In genomic region chr1:78061825-78062523, GRCh38 we compare ENCODE assay signal across 15 cellular contexts. TPM values are rescaled to one million over a fixed set of nuclear protein-coding genes. Genes with fewer than 3 reads are reported as not detected.
A peak's percentile ranks its signal among the peaks of the same experiment; 100 is the strongest.
DNase-seq lines count a peak whose midpoint lies in the region; ATAC-seq and TF ChIP-seq lines count a peak whose summit lies in the region.
"Had no signal": no experiment of that assay in that cellular context is flagged by ENCODE, and none has a peak within 500 bp of the region (broad histone marks: within the 10 kb centered on the region; RNA-seq: fewer than 3 reads in every experiment).

No MANE protein-coding gene starts in this region.

- no peaks in the 10 kb centered on the region for H3K36me3 Mint-ChIP-seq in endothelial cell (ENCODE audit: low read depth, unreplicated experiment)
- H3K36me3 Mint-ChIP-seq in CD4-positive, alpha-beta T cell (ENCODE audit: low read depth) = no peaks in the 10 kb centered on the region
- H3K36me3 Mint-ChIP-seq: stimulated activated effector memory CD8-positive, alpha-beta T cell treated with anti-CD3 and anti-CD28 coated beads, Interleukin-12 subunit alpha, Interleukin-12 subunit beta, amount 100 ng/mL, for 72 hours had no signal

- no peaks in the 10 kb centered on the region for H3K9me3 Mint-ChIP-seq in endothelial cell (ENCODE audit: unreplicated experiment)
- H3K9me3 Mint-ChIP-seq in CD4-positive, alpha-beta T cell = no peaks in the 10 kb centered on the region
- H3K9me3 Mint-ChIP-seq: activated T-cell treated with anti-CD3 and anti-CD28 coated beads, Interleukin-2, amount 50 U/mL, for 24 hours; stimulated activated effector memory CD8-positive, alpha-beta T cell treated with anti-CD3 and anti-CD28 coated beads, Interleukin-12 subunit alpha, Interleukin-12 subunit beta, amount 100 ng/mL, for 72 hours had no signal

- ATAC-seq in left colon = peak; percentile 37
- no peak for ATAC-seq in CD4-positive, alpha-beta T cell (ENCODE audit: poor library complexity)
- ATAC-seq: activated CD4-positive, CD25-positive, alpha-beta regulatory T cell treated with anti-CD3 and anti-CD28 coated beads, Interleukin-2, amount 50 U/mL, for 24 hours had no signal

- no peak overlapping the region for H3K27ac ChIP-seq in CD4-positive, alpha-beta T cell (ENCODE audit: low read depth, low read length)
- H3K27ac ChIP-seq: C4-2B, vagina had no signal

- POLR2A ChIA-PET in CD4-positive, alpha-beta T cell (lab: Charles Lee) = no interaction called here

- intact Hi-C loops in left colon (cut with DNase I, micrococcal nuclease) = no loop called here
- intact Hi-C loops in CD4-positive, alpha-beta T cell (cut with DNase I, micrococcal nuclease) = no loop called here

- H3K4me1 Mint-ChIP-seq in endothelial cell (ENCODE audit: unreplicated experiment) = peaks cover 20% of the 10 kb centered on the region
- H3K4me1 Mint-ChIP-seq in CD4-positive, alpha-beta T cell (ENCODE audit: low read depth) = no peaks in the 10 kb centered on the region
- H3K4me1 Mint-ChIP-seq: stimulated activated effector memory CD8-positive, alpha-beta T cell treated with anti-CD3 and anti-CD28 coated beads, Interleukin-12 subunit alpha, Interleukin-12 subunit beta, amount 100 ng/mL, for 72 hours had no signal

- no peak for TF ChIP-seq CTCF in endothelial cell (IDR thresholded peaks at IDR 0.05; ENCODE audit: unreplicated experiment)
- no peak for TF ChIP-seq CTCF in CD4-positive, alpha-beta T cell (IDR thresholded peaks at IDR 0.05)

- no peak overlapping the region for H3K4me3 Mint-ChIP-seq in endothelial cell (ENCODE audit: unreplicated experiment)
- H3K4me3 Mint-ChIP-seq in CD4-positive, alpha-beta T cell = no peak overlapping the region
- H3K4me3 Mint-ChIP-seq: activated T-cell treated with anti-CD3 and anti-CD28 coated beads, Interleukin-2, amount 50 U/mL, for 24 hours; stimulated activated effector memory CD8-positive, alpha-beta T cell treated with anti-CD3 and anti-CD28 coated beads, Interleukin-12 subunit alpha, Interleukin-12 subunit beta, amount 100 ng/mL, for 72 hours had no signal

- H3K27ac Mint-ChIP-seq in endothelial cell (ENCODE audit: unreplicated experiment) = peak overlapping the region; percentile 73
- H3K27ac Mint-ChIP-seq in CD4-positive, alpha-beta T cell = no peak overlapping the region
- H3K27ac Mint-ChIP-seq: activated T-cell treated with anti-CD3 and anti-CD28 coated beads, Interleukin-2, amount 50 U/mL, for 24 hours; stimulated activated effector memory CD8-positive, alpha-beta T cell treated with anti-CD3 and anti-CD28 coated beads, Interleukin-12 subunit alpha, Interleukin-12 subunit beta, amount 100 ng/mL, for 72 hours had no signal

- H3K27me3 Mint-ChIP-seq in endothelial cell (ENCODE audit: unreplicated experiment) = no peaks in the 10 kb centered on the region
- H3K27me3 Mint-ChIP-seq in CD4-positive, alpha-beta T cell = peaks cover 22% of the 10 kb centered on the region

- no peaks in the 10 kb centered on the region for H3K27me3 ChIP-seq in CD4-positive, alpha-beta T cell (ENCODE audit: control insufficient read depth, insufficient read depth, low read length)
- H3K27me3 ChIP-seq: vagina had no signal

- CTCF ChIA-PET in CD4-positive, alpha-beta T cell (lab: Charles Lee) = interaction anchor here (1.1 kb wide), 1 partner anchor 16 kb away, joined by 4 read pairs; no protein-coding TSS in a partner anchor

- peak; percentile 37 for DNase-seq in AG08395 (ENCODE audit: low spot score)
- DNase-seq in M059J (ENCODE audit: low read depth) = peak; percentile 93
- DNase-seq in endothelial cell (ENCODE audit: low spot score) = no peak
- no peak for DNase-seq in left colon
- DNase-seq in CD4-positive, alpha-beta T cell = no peak
- no peak for DNase-seq in cerebellar nuclear complex (lab: John Stamatoyannopoulos, UW)
- no peak for DNase-seq in RKO (ENCODE audit: low spot score)
- DNase-seq in activated CD8-positive, alpha-beta memory T cell treated with anti-CD3 and anti-CD28 coated beads for 24 hours = no peak
- DNase-seq: activated T-cell treated with anti-CD3 and anti-CD28 coated beads, Interleukin-2, amount 50 U/mL, for 24 hours had no signal

- no peaks in the 10 kb centered on the region for H3K9me3 ChIP-seq in CD4-positive, alpha-beta T cell (ENCODE audit: control insufficient read depth, low read length)
- H3K9me3 ChIP-seq: vagina had no signal

RNA-seq across cellular contexts. Expression of gene GIPC2, which starts 16.2 kb away (rescaled TPM):
- total RNA-seq in M059J (2014; rRNA removed; shearing (Covaris generic)) = 1.0 and 1.7 TPM in 2 replicates
- total RNA-seq in endothelial cell (ENCODE audit: unreplicated experiment) = 2.9 TPM
- total RNA-seq in left colon = 10 to 100 TPM; 30.5 to 32.4 TPM
- not detected for total RNA-seq in CD4-positive, alpha-beta T cell
- total RNA-seq: NCI-H460, SK-MEL-5 had no signal

RNA-seq across cellular contexts. Expression of gene DNAJB4, which starts 57.2 kb away (rescaled TPM):
- 72.1 and 75.9 TPM in 2 replicates for total RNA-seq in M059J (2014; rRNA removed; shearing (Covaris generic))
- total RNA-seq in endothelial cell (ENCODE audit: unreplicated experiment) (22.1 TPM), left colon (10 to 100 TPM; 10.5 to 15.9 TPM)
- total RNA-seq in CD4-positive, alpha-beta T cell = 10 to 100 TPM; 19.2 to 22.7 TPM

Comparison
In these comparisons a context has a peak if more than half of its experiments do, and no peak if none do; other contexts are left out.
1. DNase-seq: peak in AG08395 (single experiment) and M059J (single experiment); none in endothelial cell (single experiment), left colon (0 of 2), CD4-positive, alpha-beta T cell (0 of 10), cerebellar nuclear complex (0 of 2), RKO (single experiment) and activated CD8-positive, alpha-beta memory T cell treated with anti-CD3 and anti-CD28 coated beads for 24 hours (single experiment).